ENCODE assay signal across 28 cellular contexts in the genomic region with DNA sequence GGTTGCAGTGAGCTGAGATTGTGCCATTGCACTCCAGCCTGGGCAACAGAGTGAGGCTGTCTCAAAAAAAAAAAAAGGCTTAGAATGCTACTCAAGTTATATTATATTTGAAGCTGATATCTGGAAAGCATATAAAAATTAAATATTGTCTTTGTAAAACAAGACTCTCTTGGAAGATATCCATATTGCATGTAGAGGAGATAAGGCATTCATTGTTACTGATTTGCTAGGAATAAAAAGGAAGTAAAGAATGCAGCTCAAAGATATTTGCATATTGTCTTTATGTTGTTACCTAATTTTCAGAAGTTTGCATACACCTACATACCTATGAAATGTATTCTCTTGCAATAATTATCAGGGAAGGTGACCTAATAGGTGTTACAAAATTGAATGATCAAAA.
"Had no signal": no experiment of that assay in that cellular context is flagged by ENCODE, and none has a peak within 500 bp of the region (broad histone marks: within the 10 kb centered on the region; RNA-seq: fewer than 3 reads in every experiment).

No MANE protein-coding gene starts in this region.

- H3K36me3 ChIP-seq: breast epithelium, colonic mucosa had no signal

- H3K4me3 ChIP-seq: ascending aorta, breast epithelium, cardiac muscle cell, colonic mucosa, gastroesophageal sphincter had no signal

- H3K9me3 ChIP-seq: ascending aorta, breast epithelium, colonic mucosa had no signal

- H3K27ac ChIP-seq: ascending aorta, breast epithelium, cardiac muscle cell, colonic mucosa, foreskin keratinocyte, gastroesophageal sphincter had no signal

- H3K4me1 ChIP-seq: ascending aorta, breast epithelium, colonic mucosa, foreskin keratinocyte, gastroesophageal sphincter had no signal

- DNase-seq: activated CD4-positive, alpha-beta memory T cell treated with anti-CD3 and anti-CD28 coated beads for 36 hours; activated CD4-positive, alpha-beta T cell treated with anti-CD3 and anti-CD28 coated beads for 36 hours; activated CD4-positive, CD25-positive, alpha-beta regulatory T cell; activated CD4-positive, CD25-positive, alpha-beta regulatory T cell treated with anti-CD3 and anti-CD28 coated beads, Interleukin-2, amount 50 U/mL, for 72 hours; activated CD8-positive, alpha-beta memory T cell treated with anti-CD3 and anti-CD28 coated beads, Interleukin-2, amount 50 U/mL, for 48 hours; activated CD8-positive, alpha-beta T cell treated with anti-CD3 and anti-CD28 coated beads, Interleukin-2, amount 10 ng/mL, durations not matched to agents 7 days and 5 days; activated gamma-delta T cell; activated naive CD4-positive, alpha-beta T cell; activated naive CD4-positive, alpha-beta T cell treated with anti-CD3 and anti-CD28 coated beads, Interleukin-2, amount 10 ng/mL, durations not matched to agents 7 days and 5 days; activated naive CD8-positive, alpha-beta T cell treated with anti-CD3 and anti-CD28 coated beads, Interleukin-2, amount 10 ng/mL, durations not matched to agents 7 days and 5 days; activated T-cell treated with anti-CD3 and anti-CD28 coated beads for 4 hours; activated T-cell treated with anti-CD3 and anti-CD28 coated beads, Interleukin-2, amount 50 U/mL, for 24 hours; activated T-cell treated with anti-CD3 and anti-CD28 coated beads, Interleukin-2, amount 50 U/mL, for 72 hours; central memory CD4-positive, alpha-beta T cell; cerebellar nuclear complex; colonic mucosa; effector memory CD4-positive, alpha-beta T cell; endodermal cell; foreskin keratinocyte; T-helper 1 cell; T-helper 17 cell; T1000 had no signal

- H3K27me3 ChIP-seq: ascending aorta, breast epithelium, cardiac muscle cell, colonic mucosa, foreskin keratinocyte, gastroesophageal sphincter had no signal

- ATAC-seq: activated CD4-positive, alpha-beta T cell treated with anti-CD3 and anti-CD28 coated beads for 36 hours; activated CD8-positive, alpha-beta memory T cell treated with anti-CD3 and anti-CD28 coated beads, Interleukin-2, amount 10 ng/mL, durations not matched to agents 7 days and 5 days; activated CD8-positive, alpha-beta T cell treated with anti-CD3 and anti-CD28 coated beads, Interleukin-2, amount 10 ng/mL, durations not matched to agents 7 days and 5 days; activated T-cell treated with anti-CD3 and anti-CD28 coated beads, Interleukin-2, amount 50 U/mL, for 72 hours; esophagus mucosa; foreskin keratinocyte; gastroesophageal sphincter; T-helper 17 cell had no signal
